In the genomic region with DNA sequence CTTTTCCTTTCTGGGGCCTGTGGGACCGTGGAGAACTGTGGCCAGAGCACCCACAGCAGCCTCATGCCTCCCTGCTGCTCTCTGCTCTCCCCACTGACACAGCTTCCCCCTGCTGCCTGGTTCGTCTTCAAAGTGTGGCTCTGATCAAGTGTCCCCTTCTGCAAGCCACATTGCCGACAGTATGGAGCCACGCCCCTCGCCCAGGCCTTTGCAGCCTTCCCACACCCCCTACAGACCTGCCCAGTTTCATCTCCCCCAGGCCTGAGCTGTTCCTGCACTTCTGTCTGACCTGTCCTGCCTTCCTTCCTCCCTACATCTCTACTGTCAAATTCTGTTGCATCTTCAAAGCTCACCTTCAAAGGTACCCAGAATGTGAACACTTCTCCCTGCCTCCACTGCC, we compare ENCODE assay signal across 25 cellular contexts. TPM values are rescaled to one million over a fixed set of nuclear protein-coding genes. Genes with fewer than 3 reads are reported as not detected.
A peak's percentile ranks its signal among the peaks of the same experiment; 100 is the strongest.
DNase-seq lines count a peak whose midpoint lies in the region; ATAC-seq and TF ChIP-seq lines count a peak whose summit lies in the region.
"Had no signal": no experiment of that assay in that cellular context is flagged by ENCODE, and none has a peak within 500 bp of the region (broad histone marks: within the 10 kb centered on the region; RNA-seq: fewer than 3 reads in every experiment).

No MANE protein-coding gene starts in this region.

- TF ChIP-seq CTCF in NB4 (IDR thresholded peaks at IDR 0.05; ENCODE audit: low read depth, low read length) (no peak), esophagus muscularis mucosa (IDR thresholded peaks at IDR 0.05) (no peak), osteoblast (IDR thresholded peaks at IDR 0.05; ENCODE audit: extremely low read depth, low read depth, low read length) (no peak)

- no peak overlapping the region for H2AFZ ChIP-seq in osteoblast (ENCODE audit: low read length)

- H3K4me3 ChIP-seq in NB4 (ENCODE audit: low read depth, low read length) (no peak overlapping the region), esophagus muscularis mucosa (no peak overlapping the region), osteoblast (ENCODE audit: insufficient read depth, low read length) (no peak overlapping the region)
- H3K4me3 ChIP-seq: GM12878, heart left ventricle, left ventricle myocardium inferior, MG63, skin epidermis, suprapubic skin had no signal

- intact Hi-C loops in esophagus muscularis mucosa (cut with DNase I), result no loop called here

- TF ChIP-seq POLR2A in NB4 (IDR thresholded peaks at IDR 0.05; ENCODE audit: extremely low read depth, insufficient read length) (no peak), esophagus muscularis mucosa (IDR thresholded peaks at IDR 0.05; ENCODE audit: low read depth) (no peak)

- H4K20me1 ChIP-seq in osteoblast (ENCODE audit: insufficient read depth, low read length), result no peaks in the 10 kb centered on the region

- H3K79me2 ChIP-seq in osteoblast (ENCODE audit: insufficient read depth, low read length), result no peaks in the 10 kb centered on the region

- H3K9me3 ChIP-seq in esophagus muscularis mucosa (no peaks in the 10 kb centered on the region), osteoblast (ENCODE audit: low read depth, low read length) (no peaks in the 10 kb centered on the region)
- H3K9me3 ChIP-seq: heart left ventricle, left ventricle myocardium inferior, MG63, SK-N-SH, suprapubic skin had no signal

- DNase-seq in ELF-1 (ENCODE audit: low read depth, low spot score) (peak; percentile 32), NB4 (ENCODE audit: low read depth) (peak; percentile 76), esophagus muscularis mucosa (ENCODE audit: extremely low spot score) (peak; percentile 83), osteoblast (ENCODE audit: insufficient read length, low spot score, missing footprints) (peak; percentile 38), cerebellar cortex (ENCODE audit: low spot score) (no peak)
- DNase-seq: activated CD4-positive, alpha-beta T cell treated with anti-CD3 and anti-CD28 coated beads for 1 hour; activated naive CD4-positive, alpha-beta T cell treated with anti-CD3 and anti-CD28 coated beads for 36 hours; activated T-cell treated with anti-CD3 and anti-CD28 coated beads, Interleukin-2, amount 50 U/mL, for 48 hours; amygdala; heart left ventricle; immature natural killer cell; left ventricle myocardium inferior; MG63; NCI-H69; SK-N-SH; stimulated activated CD4-positive, alpha-beta T cell treated with anti-CD3 and anti-CD28 coated beads, Interleukin-1b, Interleukin-23, amount 100 ng/mL, for 48 hours; T-helper 9 cell had no signal

- no peak for ATAC-seq in activated CD4-positive, CD25-positive, alpha-beta regulatory T cell treated with anti-CD3 and anti-CD28 coated beads, Interleukin-2, amount 50 U/mL, for 24 hours
- ATAC-seq in HG03108 (IDR thresholded peaks at IDR 0.05; ENCODE audit: unreplicated experiment), result no peak
- ATAC-seq: GM12878, heart left ventricle had no signal

- H3K4me2 ChIP-seq in osteoblast (ENCODE audit: insufficient read depth, low read length), result no peak overlapping the region
- H3K4me2 ChIP-seq: SK-N-SH had no signal

- no peak for TF ChIP-seq EP300 in esophagus muscularis mucosa (IDR thresholded peaks at IDR 0.05)

- H3K27ac ChIP-seq in esophagus muscularis mucosa (replicated peaks in 1 of 4) (no peak overlapping the region), osteoblast (ENCODE audit: low read depth, low read length) (no peak overlapping the region)
- H3K27ac ChIP-seq: left ventricle myocardium inferior, RWPE1, suprapubic skin had no signal

- WGBS in esophagus muscularis mucosa, result 85% methylated on average over 5 of the region's 5 CpGs

- H3K36me3 ChIP-seq in esophagus muscularis mucosa (no peaks in the 10 kb centered on the region), osteoblast (ENCODE audit: insufficient read depth, low read length) (no peaks in the 10 kb centered on the region)
- H3K36me3 ChIP-seq: heart left ventricle, left ventricle myocardium inferior, MG63, suprapubic skin had no signal

- peaks cover 13 to 26% (median 20%) of the 10 kb centered on the region in 4 donors for H3K4me1 ChIP-seq in esophagus muscularis mucosa
- H3K4me1 ChIP-seq in osteoblast (ENCODE audit: insufficient read depth, low read length), result peaks cover 15% of the 10 kb centered on the region

- no peaks in the 10 kb centered on the region for H3K27me3 ChIP-seq in esophagus muscularis mucosa
- H3K27me3 ChIP-seq in osteoblast (ENCODE audit: insufficient read depth, low read length), result no peaks in the 10 kb centered on the region
- H3K27me3 ChIP-seq: heart left ventricle, MG63, suprapubic skin had no signal

RNA-seq across cellular contexts. Expression of gene CATIP, which starts 29.2 kb away (rescaled TPM):
- not detected for total RNA-seq in esophagus muscularis mucosa
- not detected in 2 replicates for total RNA-seq in osteoblast
- total RNA-seq: activated CD8-positive, alpha-beta memory T cell treated with anti-CD3 and anti-CD28 coated beads for 36 hours; activated naive CD4-positive, alpha-beta T cell treated with anti-CD3 and anti-CD28 coated beads for 36 hours; GM12878; left ventricle myocardium inferior; mononuclear cell; suprapubic skin had no signal

RNA-seq across cellular contexts. Expression of gene TMBIM1, which starts 35.1 kb away (rescaled TPM):
- total RNA-seq in esophagus muscularis mucosa (100 to 1,000 TPM; 131 to 238 (median 197) TPM), osteoblast (155 and 187 TPM in 2 replicates)

RNA-seq across cellular contexts. Expression of gene SLC11A1, which starts 54.6 kb away (rescaled TPM):
- 10 to 100 TPM in 2 of 4 donors, 1 to 10 TPM in 2; 5.6 to 38.1 (median 20.7) TPM for total RNA-seq in esophagus muscularis mucosa
- 0.29 and 0.36 TPM in 2 replicates for total RNA-seq in osteoblast
- total RNA-seq: activated naive CD4-positive, alpha-beta T cell treated with anti-CD3 and anti-CD28 coated beads for 36 hours had no signal

RNA-seq across cellular contexts. Expression of gene PNKD, which starts 57.1 kb away (rescaled TPM):
- 10 to 100 TPM; 40.3 to 74.1 (median 56.5) TPM for total RNA-seq in esophagus muscularis mucosa
- total RNA-seq in osteoblast, result 23.2 and 24.2 TPM in 2 replicates

RNA-seq across cellular contexts. Expression of gene AAMP, which starts 57.5 kb away (rescaled TPM):
- 100 to 1,000 TPM; 104 to 169 (median 144) TPM for total RNA-seq in esophagus muscularis mucosa
- total RNA-seq in osteoblast, result 85.7 and 97.0 TPM in 2 replicates
